Comparison of ENCODE assay signal across 22 cellular contexts in the genomic region with DNA sequence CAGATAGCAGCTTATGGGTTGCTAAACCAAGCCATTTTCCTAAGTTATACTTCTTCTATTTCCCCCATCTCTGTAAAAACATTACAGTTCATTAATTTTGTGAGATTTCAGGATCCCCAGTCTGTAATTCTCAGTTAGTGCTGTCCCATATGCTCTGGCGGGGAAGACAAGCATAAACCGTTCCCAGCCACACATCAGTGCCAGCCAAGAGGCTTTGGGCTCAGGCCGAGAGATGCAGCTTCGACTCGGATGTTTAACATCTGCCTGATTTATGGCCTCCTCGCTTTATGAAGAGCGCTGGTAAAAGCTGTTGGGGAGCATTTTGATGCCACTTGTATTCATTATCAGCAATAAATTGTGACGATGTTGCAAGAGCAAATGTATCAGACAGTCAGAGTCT.
"Had no signal": no experiment of that assay in that cellular context is flagged by ENCODE, and none has a peak within 500 bp of the region (broad histone marks: within the 10 kb centered on the region; RNA-seq: fewer than 3 reads in every experiment).

No MANE protein-coding gene starts in this region.

- H3K4me1 Mint-ChIP-seq: activated naive CD4-positive, alpha-beta T cell treated with anti-CD3 and anti-CD28 coated beads, Interleukin-2, amount 10 ng/mL, durations not matched to agents 7 days and 5 days; immature natural killer cell had no signal

- H3K4me3 ChIP-seq: breast epithelium, gastroesophageal sphincter, heart right ventricle, neural progenitor cell, psoas muscle, tibial nerve, uterus had no signal

- H3K27ac ChIP-seq: breast epithelium, gastroesophageal sphincter, heart right ventricle, neural progenitor cell, psoas muscle, tibial nerve, uterus had no signal

- H3K27me3 ChIP-seq: breast epithelium, gastroesophageal sphincter, heart right ventricle, neural progenitor cell, tibial nerve, uterus had no signal

- H3K27ac Mint-ChIP-seq: activated CD8-positive, alpha-beta T cell treated with anti-CD3 and anti-CD28 coated beads, Interleukin-2, amount 10 ng/mL, durations not matched to agents 7 days and 5 days; activated naive CD4-positive, alpha-beta T cell treated with anti-CD3 and anti-CD28 coated beads, Interleukin-2, amount 10 ng/mL, durations not matched to agents 7 days and 5 days; dendritic cell treated with granulocyte-macrophage colony-stimulating factor and Interleukin-4, amounts not matched to agents 40 ng/mL and 50 ng/mL, for 4 days; immature natural killer cell; neural progenitor cell had no signal

- DNase-seq: activated CD4-positive, alpha-beta T cell treated with anti-CD3 and anti-CD28 coated beads for 48 hours; activated CD4-positive, CD25-positive, alpha-beta regulatory T cell; activated CD8-positive, alpha-beta T cell treated with anti-CD3 and anti-CD28 coated beads, Interleukin-2, amount 10 ng/mL, durations not matched to agents 7 days and 5 days; activated effector memory CD4-positive, alpha-beta T cell treated with Interleukin-2 at 50 U/mL for 16 hours; activated naive CD4-positive, alpha-beta T cell treated with anti-CD3 and anti-CD28 coated beads, Interleukin-2, amount 10 ng/mL, durations not matched to agents 7 days and 5 days; activated T-cell treated with anti-CD3 and anti-CD28 coated beads, Interleukin-2, amount 50 U/mL, for 48 hours; effector CD8-positive, alpha-beta T cell; heart right ventricle; immature natural killer cell; kidney glomerular epithelial cell; left ventricle myocardium superior; psoas muscle; right cardiac atrium; stimulated activated CD4-positive, alpha-beta T cell treated with anti-CD3 and anti-CD28 coated beads, Interleukin-2, amount 100 ng/mL, for 24 hours; stimulated activated naive CD4-positive, alpha-beta T cell treated with Interleukin-2 at 50 U/mL for 16 hours; T1000; uterus had no signal

- H3K4me3 Mint-ChIP-seq: activated CD8-positive, alpha-beta T cell treated with anti-CD3 and anti-CD28 coated beads, Interleukin-2, amount 10 ng/mL, durations not matched to agents 7 days and 5 days; activated naive CD4-positive, alpha-beta T cell treated with anti-CD3 and anti-CD28 coated beads, Interleukin-2, amount 10 ng/mL, durations not matched to agents 7 days and 5 days; dendritic cell treated with granulocyte-macrophage colony-stimulating factor and Interleukin-4, amounts not matched to agents 40 ng/mL and 50 ng/mL, for 4 days; immature natural killer cell; neural progenitor cell had no signal

- H3K4me1 ChIP-seq: breast epithelium, psoas muscle, tibial nerve, uterus had no signal

- H3K27me3 Mint-ChIP-seq: activated naive CD4-positive, alpha-beta T cell treated with anti-CD3 and anti-CD28 coated beads, Interleukin-2, amount 10 ng/mL, durations not matched to agents 7 days and 5 days; dendritic cell treated with granulocyte-macrophage colony-stimulating factor and Interleukin-4, amounts not matched to agents 40 ng/mL and 50 ng/mL, for 4 days had no signal

- H3K9me3 ChIP-seq: breast epithelium, gastroesophageal sphincter, heart right ventricle, psoas muscle, tibial nerve, uterus had no signal

- H3K36me3 ChIP-seq: breast epithelium, gastroesophageal sphincter, heart right ventricle, neural progenitor cell, tibial nerve, uterus had no signal

- H3K9me3 Mint-ChIP-seq: activated naive CD4-positive, alpha-beta T cell treated with anti-CD3 and anti-CD28 coated beads, Interleukin-2, amount 10 ng/mL, durations not matched to agents 7 days and 5 days; dendritic cell treated with granulocyte-macrophage colony-stimulating factor and Interleukin-4, amounts not matched to agents 40 ng/mL and 50 ng/mL, for 4 days; immature natural killer cell; neural progenitor cell had no signal

- H3K36me3 Mint-ChIP-seq: activated naive CD4-positive, alpha-beta T cell treated with anti-CD3 and anti-CD28 coated beads, Interleukin-2, amount 10 ng/mL, durations not matched to agents 7 days and 5 days; immature natural killer cell; neural progenitor cell had no signal
